In the genomic region with DNA sequence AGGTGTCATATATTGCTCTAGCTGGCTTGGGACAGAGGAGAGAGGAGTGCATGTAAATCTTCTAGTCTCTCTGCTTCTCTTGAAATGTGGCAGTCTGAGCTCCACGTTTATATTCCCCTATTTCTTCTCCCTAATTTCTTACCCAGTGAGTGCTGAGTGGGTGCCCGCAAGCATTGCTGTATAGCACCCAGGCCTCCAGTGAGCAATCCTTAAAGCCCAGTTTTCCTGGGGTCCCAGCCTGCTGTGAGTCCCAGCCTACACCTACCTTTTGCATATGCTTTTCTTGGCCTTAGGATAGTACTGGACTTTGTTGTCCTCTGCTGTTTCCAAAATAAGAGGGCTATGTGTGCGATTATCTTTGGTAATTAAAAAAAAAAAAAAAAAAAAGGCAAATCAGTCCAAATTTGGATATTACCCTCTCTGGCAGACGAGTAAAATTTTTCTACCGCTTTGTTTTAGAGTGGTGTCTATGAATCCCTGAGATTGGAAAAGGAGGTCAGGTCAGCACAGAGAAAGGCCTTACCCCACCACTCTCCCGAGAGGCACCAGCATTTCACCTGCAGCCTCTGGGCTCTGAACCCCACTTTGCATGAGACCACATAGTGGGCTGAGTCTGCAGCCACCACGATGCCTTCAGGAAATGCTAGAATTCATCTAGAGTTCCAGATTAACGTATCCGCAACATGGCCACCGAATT, we compare ENCODE assay signal across 8 cellular contexts. TPM values are rescaled to one million over a fixed set of nuclear protein-coding genes. Genes with fewer than 3 reads are reported as not detected.
DNase-seq lines count a peak whose midpoint lies in the region; ATAC-seq and TF ChIP-seq lines count a peak whose summit lies in the region.

No MANE protein-coding gene starts in this region.

- H3K9me3 ChIP-seq in AG04450 (ENCODE audit: control insufficient read depth, insufficient read depth, low read length) (no peaks in the 10 kb centered on the region), body of pancreas (no peaks in the 10 kb centered on the region), lower lobe of right lung (no peaks in the 10 kb centered on the region)

- ATAC-seq in HG02642 (IDR thresholded peaks at IDR 0.05; ENCODE audit: poor library complexity, unreplicated experiment) (peak; percentile 53), body of pancreas (peak; percentile 4), lower lobe of right lung (peak; percentile 13 to 22), HG02970 (IDR thresholded peaks at IDR 0.05; ENCODE audit: low FRiP score, unreplicated experiment) (no peak)

- no peak for TF ChIP-seq CTCF in AG04450 (IDR thresholded peaks at IDR 0.05; ENCODE audit: low read depth, low read length)
- TF ChIP-seq CTCF in body of pancreas (IDR thresholded peaks at IDR 0.05) = no peak
- no peak for TF ChIP-seq CTCF in lower lobe of right lung (IDR thresholded peaks at IDR 0.05)

- POLR2A ChIA-PET in AG04450 (lab: Yijun Ruan, JAX) = interaction anchor here (1.3 kb wide), 1 partner anchor 12 kb away, joined by 5 read pairs; no protein-coding TSS in a partner anchor

- H3K36me3 ChIP-seq in body of pancreas (replicated peaks in 1 of 2; ENCODE audit: insufficient read depth in 1 of 2, low read depth in 2 of 2) (no peaks in the 10 kb centered on the region), lower lobe of right lung (no peaks in the 10 kb centered on the region)

- no peak for TF ChIP-seq POLR2A in body of pancreas (IDR thresholded peaks at IDR 0.05)

- WGBS in body of pancreas, 2 donors = 32 to 44% methylated on average over 10 of the region's 10 CpGs

- intact Hi-C loops in body of pancreas (cut with DNase I) = no loop called here
- intact Hi-C loops in lower lobe of right lung (cut with DNase I) = no loop called here

- H3K27ac ChIP-seq in AG04450 (ENCODE audit: low read depth, low read length) (peak overlapping the region; percentile 99), body of pancreas (peak overlapping the region; percentile 70 to 84 (median 80)), lower lobe of right lung (peak overlapping the region; percentile 84)

- CTCF ChIA-PET in AG04450 (lab: Charles Lee) = no interaction called here

- H3K27me3 ChIP-seq in AG04450 (ENCODE audit: control insufficient read depth, insufficient read depth, low read length) (no peaks in the 10 kb centered on the region), body of pancreas (no peaks in the 10 kb centered on the region), lower lobe of right lung (ENCODE audit: low read depth) (no peaks in the 10 kb centered on the region)

- H3K4me1 ChIP-seq in body of pancreas (peaks cover 35% of the 10 kb centered on the region), lower lobe of right lung (peaks cover 33% of the 10 kb centered on the region)

- H3K4me3 ChIP-seq in AG04450 (ENCODE audit: low read depth, low read length) = peak overlapping the region; percentile 74
- peak overlapping the region in 1 of 2 donors; percentile 18 for H3K4me3 ChIP-seq in body of pancreas
- peak overlapping the region; percentile 64 for H3K4me3 ChIP-seq in lower lobe of right lung

- no peak for DNase-seq in AG04450 (ENCODE audit: low read depth, low spot score)
- peak in 1 of 4 donors; percentile 16 for DNase-seq in body of pancreas
- DNase-seq in lower lobe of right lung = no peak
- no peak for DNase-seq in NCI-H748 treated with DMSO at 0.1 percent for 48 hours (lab: John Stamatoyannopoulos, UW)
- DNase-seq in NCI-H345 (lab: John Stamatoyannopoulos, UW) = no peak
- DNase-seq in stimulated activated CD4-positive, alpha-beta T cell treated with anti-CD3 and anti-CD28 coated beads, Interleukin-2, amount 100 ng/mL, for 48 hours = no peak

RNA-seq across cellular contexts. Expression of a gene that starts 1.1 kb away (rescaled TPM):
- polyA plus RNA-seq in AG04450 (2011; rRNA removed) = 647 and 656 TPM in 2 replicates
- 319 and 351 TPM in 2 replicates for polyA minus RNA-seq in AG04450 (2011; rRNA and poly(A)+ RNA removed)
- total RNA-seq in body of pancreas = 100 to 1,000 TPM; 120 to 132 TPM
- 341 TPM for total RNA-seq in lower lobe of right lung
